24 cellular contexts compared by ENCODE assay signal in the genomic region with DNA sequence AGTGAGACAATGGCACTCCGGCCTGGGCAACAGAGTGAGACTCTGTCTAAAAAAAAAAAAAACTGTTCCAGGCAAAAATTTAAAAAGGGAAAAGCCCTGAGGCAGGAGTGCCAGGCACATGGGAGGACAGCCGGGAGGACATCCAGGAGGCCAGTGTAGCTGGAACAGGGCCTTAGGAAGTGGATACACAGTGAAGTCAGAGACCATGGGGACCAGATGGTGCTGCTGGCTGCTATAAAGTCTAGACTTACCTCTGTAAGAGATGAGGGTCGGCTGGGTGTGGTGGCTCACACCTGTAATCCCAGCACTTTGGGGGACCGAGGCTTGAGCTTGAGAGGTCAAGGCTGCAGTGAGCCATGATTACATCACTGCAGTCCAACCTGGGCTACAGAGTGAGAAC. TPM values are rescaled to one million over a fixed set of nuclear protein-coding genes. Genes with fewer than 3 reads are reported as not detected.
"Had no signal": no experiment of that assay in that cellular context is flagged by ENCODE, and none has a peak within 500 bp of the region (broad histone marks: within the 10 kb centered on the region; RNA-seq: fewer than 3 reads in every experiment).

No MANE protein-coding gene starts in this region.

- H3K4me3 Mint-ChIP-seq: endodermal cell; naive thymus-derived CD4-positive, alpha-beta T cell; nephron progenitor cell; stimulated activated effector memory CD8-positive, alpha-beta T cell treated with anti-CD3 and anti-CD28 coated beads, Interleukin-12 subunit alpha, Interleukin-12 subunit beta, amount 100 ng/mL, for 72 hours had no signal

- DNase-seq: colonic mucosa; effector CD4-positive, alpha-beta T cell; endodermal cell; erythroblast; heart right ventricle; hypothalamus; kidney glomerular epithelial cell; naive thymus-derived CD4-positive, alpha-beta T cell; nephron progenitor cell; psoas muscle; retina; stimulated activated CD4-positive, alpha-beta T cell treated with anti-CD3 and anti-CD28 coated beads, Interleukin-4, amount 100 ng/mL, for 1 hour; stimulated activated CD8-positive, alpha-beta memory T cell treated with anti-CD3 and anti-CD28 coated beads, Interleukin-4, amount 100 ng/mL, for 48 hours; stimulated activated naive CD8-positive, alpha-beta T cell treated with anti-CD3 and anti-CD28 coated beads, Interleukin-15, Interleukin-2, amounts not matched to agents 100 U/mL and 50 U/mL, for 24 hours; testis had no signal

- H3K4me1 Mint-ChIP-seq: endodermal cell had no signal

- H3K27ac ChIP-seq: colonic mucosa, heart right ventricle, parathyroid adenoma, psoas muscle, right lobe of liver, testis, tibial nerve had no signal

- H3K4me3 ChIP-seq: colonic mucosa, heart right ventricle, psoas muscle, right lobe of liver, testis, tibial nerve had no signal

- H3K9ac ChIP-seq: parathyroid adenoma had no signal

- H3K4me1 ChIP-seq: colonic mucosa, right lobe of liver had no signal

- H3K27me3 ChIP-seq: colonic mucosa, heart right ventricle, right lobe of liver, testis, tibial nerve had no signal

- ATAC-seq: heart right ventricle; naive thymus-derived CD4-positive, alpha-beta T cell; psoas muscle; right lobe of liver; stimulated activated effector memory CD8-positive, alpha-beta T cell treated with anti-CD3 and anti-CD28 coated beads, Interleukin-12 subunit alpha, Interleukin-12 subunit beta, amount 100 ng/mL, for 72 hours; stimulated activated naive CD8-positive, alpha-beta T cell treated with anti-CD3 and anti-CD28 coated beads, Interleukin-15, Interleukin-2, amounts not matched to agents 100 U/mL and 50 U/mL, for 24 hours had no signal

- H2AFZ ChIP-seq: parathyroid adenoma had no signal

- H3K36me3 ChIP-seq: colonic mucosa, right lobe of liver had no signal

- H3K27ac Mint-ChIP-seq: endodermal cell; nephron progenitor cell; stimulated activated effector memory CD8-positive, alpha-beta T cell treated with anti-CD3 and anti-CD28 coated beads, Interleukin-12 subunit alpha, Interleukin-12 subunit beta, amount 100 ng/mL, for 72 hours had no signal

- H3K79me2 ChIP-seq: parathyroid adenoma had no signal

- H3K9me3 ChIP-seq: colonic mucosa, heart right ventricle, psoas muscle, right lobe of liver, testis, tibial nerve had no signal

RNA-seq across cellular contexts. Expression of a gene that starts 15.0 kb away (rescaled TPM):
- total RNA-seq: dermis microvascular lymphatic vessel endothelial cell; endothelial cell of umbilical vein; fibroblast of lung; glomerular endothelial cell; naive thymus-derived CD4-positive, alpha-beta T cell; right lobe of liver had no signal

RNA-seq across cellular contexts. Expression of a gene that starts 42.9 kb away (rescaled TPM):
- total RNA-seq: dermis microvascular lymphatic vessel endothelial cell, endodermal cell, endothelial cell of umbilical vein, fibroblast of lung, glomerular endothelial cell, lung microvascular endothelial cell had no signal

RNA-seq across cellular contexts. Expression of a gene that starts 52.2 kb away (rescaled TPM):
- total RNA-seq: dermis microvascular lymphatic vessel endothelial cell, endothelial cell of umbilical vein, fibroblast of lung, glomerular endothelial cell, lung microvascular endothelial cell had no signal
